ENCODE assay signal across 8 cellular contexts in the genomic region with DNA sequence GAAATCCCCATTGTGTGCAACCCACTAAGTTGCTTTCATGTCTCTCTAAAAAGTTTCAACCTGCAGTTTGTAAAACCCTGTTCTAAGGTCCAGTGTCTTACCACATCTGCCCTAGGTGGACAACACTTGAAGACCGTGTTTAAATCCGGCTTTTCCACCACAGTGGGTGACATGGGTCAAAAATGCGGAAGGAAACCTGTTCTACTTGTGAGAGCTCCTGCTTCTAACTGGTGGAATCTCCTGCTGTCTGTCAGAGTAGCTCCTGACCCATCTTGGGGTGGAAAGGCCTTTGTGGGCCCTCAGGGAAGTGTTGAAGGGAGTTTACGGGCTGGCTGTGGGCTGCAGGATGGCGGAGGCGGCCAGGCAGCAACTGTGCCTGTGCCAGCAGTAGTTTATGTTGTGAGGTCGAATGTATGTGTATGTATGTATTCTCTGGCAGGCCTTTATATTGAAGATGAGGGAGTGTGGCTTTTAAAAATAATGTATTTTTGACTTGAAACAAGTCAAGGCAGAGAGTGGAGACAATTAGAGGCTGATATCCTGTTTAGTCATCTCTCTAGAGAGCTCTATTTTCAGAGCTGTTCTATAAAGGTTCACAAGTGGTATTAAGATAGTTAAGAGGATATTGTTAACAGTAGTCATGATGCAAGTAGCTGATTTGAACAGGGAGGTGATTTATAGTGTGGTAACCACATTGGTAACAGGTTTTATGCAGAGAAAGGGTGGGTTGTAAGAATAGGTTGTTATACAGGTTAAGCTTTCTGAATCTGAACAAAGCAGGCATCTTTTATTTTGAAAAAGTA.
DNase-seq lines count a peak whose midpoint lies in the region; ATAC-seq and TF ChIP-seq lines count a peak whose summit lies in the region.

No MANE protein-coding gene starts in this region.

- H3K4me3 ChIP-seq in heart right ventricle (no peak overlapping the region), mammary epithelial cell (replicated peaks in 1 of 3; ENCODE audit: insufficient read depth in 1 of 3, low read depth in 2 of 3, low read length in 3 of 3) (no peak overlapping the region)

- CTCF ChIA-PET in mammary epithelial cell (lab: Charles Lee; ENCODE audit: low non-redundant PET), result interaction anchor here (0.7 kb wide), 1 partner anchor 53 kb away, joined by 11 read pairs; no protein-coding TSS in a partner anchor

- DNase-seq in heart right ventricle, result no peak
- DNase-seq in Right ventricle myocardium inferior (ENCODE audit: missing footprints), result no peak
- peak; percentile 56 for DNase-seq in NCI-H524 treated with DMSO at 0.1 percent for 48 hours (lab: John Stamatoyannopoulos, UW)
- peak; percentile 94 for DNase-seq in mammary epithelial cell
- DNase-seq in sciatic nerve (ENCODE audit: low spot score), result no peak
- no peak for DNase-seq in NCI-H748 (lab: John Stamatoyannopoulos, UW; ENCODE audit: unreplicated experiment)
- DNase-seq in cerebellar nuclear complex (lab: John Stamatoyannopoulos, UW), result no peak

- peak overlapping the region; percentile 47 for H3K9ac ChIP-seq in mammary epithelial cell (ENCODE audit: insufficient read depth, low read length)

- no peaks in the 10 kb centered on the region for H4K20me1 ChIP-seq in mammary epithelial cell (ENCODE audit: insufficient read depth, low read length)

- no peak for TF ChIP-seq CTCF in heart right ventricle (IDR thresholded peaks at IDR 0.05)
- no peak for TF ChIP-seq CTCF in mammary epithelial cell (conservative IDR thresholded peaks at IDR 0.05 in 1 of 2, IDR thresholded peaks at IDR 0.05 in 1 of 2; ENCODE audit: extremely low read depth in 1 of 2, insufficient read depth in 1 of 2, low read depth in 1 of 2, low read length in 2 of 2)

- H3K36me3 ChIP-seq in heart right ventricle, result no peaks in the 10 kb centered on the region
- no peaks in the 10 kb centered on the region for H3K36me3 ChIP-seq in mammary epithelial cell (ENCODE audit: insufficient read depth, low read length)

- intact Hi-C loops in heart right ventricle (cut with DNase I) (no loop called here), Right ventricle myocardium inferior (cut with DNase I) (loop anchor here (2.0 kb wide), 1 partner anchor 20 kb away; no protein-coding TSS in a partner anchor), mammary epithelial cell (cut with micrococcal nuclease) (loop anchor here (2.0 kb wide), 1 partner anchor 66 kb away; no protein-coding TSS in a partner anchor), sciatic nerve (cut with DNase I) (no loop called here)

- in situ Hi-C loops in mammary epithelial cell (cut with MboI; ENCODE audit: low sequenced_read_pairs in 2 of 2), result no loop called here

- H3K4me2 ChIP-seq in mammary epithelial cell (ENCODE audit: insufficient read depth, low read depth, low read length), result peak overlapping the region; percentile 59

- H3K4me1 ChIP-seq in heart right ventricle, result peaks cover 7 to 91% (median 54%) of the 10 kb centered on the region in 9 donors
- peaks cover 25% of the 10 kb centered on the region for H3K4me1 ChIP-seq in mammary epithelial cell (ENCODE audit: insufficient read depth, low read length)

- BruUV-seq in mammary epithelial cell (replicated peaks; lab: Mats Ljungman, UMichigan), result TSS peak; percentile 26

- WGBS in heart right ventricle, 2 donors, result 61 to 67% methylated on average over 7 of the region's 7 CpGs
- WGBS in mammary epithelial cell (ENCODE audit: low coverage, missing lambda C conversion rate), result 40% methylated on average over 7 of the region's 7 CpGs

- H3K27ac ChIP-seq in heart right ventricle (peak overlapping the region in 9 of 10 donors; percentile 45 to 80 (median 67)), mammary epithelial cell (ENCODE audit: insufficient read depth, low read depth, low read length) (peak overlapping the region; percentile 94)

- peak overlapping the region; percentile 57 for H2AFZ ChIP-seq in mammary epithelial cell (ENCODE audit: low read depth, low read length)

- no peaks in the 10 kb centered on the region for H3K9me3 ChIP-seq in heart right ventricle
- H3K9me3 ChIP-seq in mammary epithelial cell (replicated peaks; ENCODE audit: insufficient read depth, low read length), result no peaks in the 10 kb centered on the region

- ATAC-seq in heart right ventricle (peak; percentile 39 to 74 (median 68)), Right ventricle myocardium inferior (no peak), HG02885 (IDR thresholded peaks at IDR 0.05; ENCODE audit: poor library complexity, unreplicated experiment) (peak; percentile 80), sciatic nerve (peak; percentile 57)

- H3K79me2 ChIP-seq in mammary epithelial cell (ENCODE audit: insufficient read depth, low read length), result peaks cover 17% of the 10 kb centered on the region

- no peaks in the 10 kb centered on the region for H3K27me3 ChIP-seq in heart right ventricle
- H3K27me3 ChIP-seq in mammary epithelial cell (ENCODE audit: insufficient read depth, low read length), result no peaks in the 10 kb centered on the region

- dilution Hi-C loops in mammary epithelial cell (cut with HindIII; ENCODE audit: low sequenced_read_pairs), result no loop called here

Comparison
In these comparisons a context has a peak if more than half of its experiments do, and no peak if none do; other contexts are left out.
1. intact Hi-C loops: an anchor here in Right ventricle myocardium inferior (2.0 kb wide) and mammary epithelial cell (2.0 kb wide); none called in heart right ventricle and sciatic nerve.
2. DNase-seq: peak in NCI-H524 treated with DMSO at 0.1 percent for 48 hours (single experiment) and mammary epithelial cell (single experiment); none in heart right ventricle (0 of 2), Right ventricle myocardium inferior (single experiment), sciatic nerve (single experiment), NCI-H748 (single experiment) and cerebellar nuclear complex (0 of 2).